Comparison of ENCODE assay signal across 8 cellular contexts in the genomic region with DNA sequence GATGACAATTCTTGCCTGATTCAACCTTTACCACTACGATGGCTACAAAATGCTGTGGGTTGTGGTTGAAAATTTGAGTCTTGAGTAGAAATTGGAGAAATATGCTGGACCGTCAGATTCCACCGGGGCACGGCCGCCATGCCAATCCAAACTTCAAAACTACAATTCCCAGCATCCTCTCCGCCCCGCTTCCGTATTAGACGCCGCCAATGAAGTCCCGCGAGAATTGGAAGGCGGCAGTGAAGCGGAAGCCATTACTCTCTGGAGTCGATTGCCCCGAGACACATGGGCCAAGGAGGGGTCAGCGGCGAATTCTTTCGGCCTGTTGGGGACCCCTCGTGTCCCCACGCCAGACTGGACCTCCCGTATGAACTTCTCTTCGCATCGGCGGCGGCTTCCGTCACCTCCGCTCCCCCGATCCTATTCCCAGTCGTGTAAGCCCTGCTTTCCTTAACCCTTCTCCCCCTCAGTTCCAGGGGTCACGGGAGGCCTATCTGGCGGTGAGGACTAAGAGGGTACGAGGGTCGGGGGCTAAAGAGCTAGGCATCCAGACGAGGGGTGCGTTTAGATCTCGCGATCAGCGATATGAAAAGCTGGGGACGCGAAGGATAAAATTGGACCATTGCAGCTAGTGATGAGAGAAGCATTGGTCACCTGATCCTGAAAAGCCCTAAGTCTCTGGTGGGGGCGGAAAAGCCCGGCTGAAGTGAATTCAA. TPM values are rescaled to one million over a fixed set of nuclear protein-coding genes. Genes with fewer than 3 reads are reported as not detected.
A peak's percentile ranks its signal among the peaks of the same experiment; 100 is the strongest.
DNase-seq lines count a peak whose midpoint lies in the region; ATAC-seq and TF ChIP-seq lines count a peak whose summit lies in the region.

A gene (plus strand): TSS at position 239 of the 716 bp plus-strand sequence. CDS start 15,620 bp downstream, outside the sequence.

- peak within 1 kb of the TSS; percentile 96 for H3K4me3 Mint-ChIP-seq in type B pancreatic cell

- H3K27me3 ChIP-seq in adrenal gland (no peaks in the 10 kb centered on the region), heart left ventricle (no peaks in the 10 kb centered on the region)

- H3K4me1 Mint-ChIP-seq in type B pancreatic cell (ENCODE audit: unreplicated experiment), result peaks cover 17% of the 10 kb centered on the region

- peak within 1 kb of the TSS; percentile 96 for H3K27ac Mint-ChIP-seq in type B pancreatic cell

- 0 to 1% (median 1%) methylated on average over 38 to 43 of the region's 43 CpGs for WGBS in adrenal gland, 4 donors
- WGBS in heart left ventricle, 4 donors, result 0 to 1% (median 0%) methylated on average over 33 to 43 of the region's 43 CpGs

- peak; percentile 89 for ATAC-seq in HG02763 (IDR thresholded peaks at IDR 0.05; ENCODE audit: unreplicated experiment)
- ATAC-seq in heart left ventricle, result peak; percentile 93 to 99 (median 98)

- intact Hi-C loops in adrenal gland (cut with DNase I), result loop anchor here in 1 of 2 donors (10.0 kb wide), 1 partner anchor 674 kb away; a partner anchor contains a TSS
- intact Hi-C loops in heart left ventricle (cut with DNase I), result loop anchor here in 2 of 10 donors (5.0 to 10.0 kb wide), 3 partner anchors 164 to 654 kb away; a partner anchor contains a TSS

- H3K36me3 ChIP-seq in adrenal gland (replicated peaks in 1 of 2) (no peaks in the 10 kb centered on the region), heart left ventricle (peaks cover 0 to 10% (median 0%) of the 10 kb centered on the region in 9 donors)

- peaks cover 6% of the 10 kb centered on the region for H3K9me3 Mint-ChIP-seq in type B pancreatic cell

- TF ChIP-seq CTCF in GM12864 (IDR thresholded peaks at IDR 0.05; ENCODE audit: low read depth, low read length, missing control alignments) (no peak), adrenal gland (IDR thresholded peaks at IDR 0.05) (no peak), heart left ventricle (IDR thresholded peaks at IDR 0.05) (peak in 1 of 12 donors; percentile 17), type B pancreatic cell (conservative IDR thresholded peaks at IDR 0.05) (no peak)

- H3K4me3 ChIP-seq in GM12864 (ENCODE audit: low read depth, low read length) (peak within 1 kb of the TSS; percentile 94), adrenal gland (peak within 1 kb of the TSS; percentile 25 to 100 (median 84)), heart left ventricle (peak within 1 kb of the TSS; percentile 62 to 96 (median 80))

- peaks cover 0 to 10% (median 0%) of the 10 kb centered on the region in 3 donors for H3K9me3 ChIP-seq in adrenal gland (replicated peaks in 1 of 3)
- peaks cover 0 to 15% (median 11%) of the 10 kb centered on the region in 12 donors for H3K9me3 ChIP-seq in heart left ventricle

- H3K4me1 ChIP-seq in adrenal gland (replicated peaks in 1 of 2) (peaks cover 0 to 22% of the 10 kb centered on the region in 2 donors), heart left ventricle (peaks cover 0 to 27% (median 15%) of the 10 kb centered on the region in 12 donors)

- H3K27me3 Mint-ChIP-seq in type B pancreatic cell, result peaks cover 6% of the 10 kb centered on the region

- peaks cover 25% of the 10 kb centered on the region for H3K36me3 Mint-ChIP-seq in type B pancreatic cell

- TF ChIP-seq POLR2A in adrenal gland (IDR thresholded peaks at IDR 0.05), result peak; percentile 10 to 68
- peak in 1 of 2 donors; percentile 70 for TF ChIP-seq POLR2A in heart left ventricle (IDR thresholded peaks at IDR 0.05)

- peak; percentile 89 for DNase-seq in GM12864 (ENCODE audit: low read depth)
- DNase-seq in NCI-H1436 (lab: John Stamatoyannopoulos, UW), result peak; percentile 94
- peak; percentile 87 for DNase-seq in T follicular helper cell (ENCODE audit: low read depth)
- DNase-seq in adrenal gland, result peak; percentile 92 to 98 (median 94)
- peak; percentile 92 to 96 (median 94) for DNase-seq in heart left ventricle
- DNase-seq in pons (ENCODE audit: low spot score), result peak; percentile 93
- peak; percentile 88 for DNase-seq in type B pancreatic cell (ENCODE audit: extremely low spot score, unreplicated experiment)

- H3K27ac ChIP-seq in adrenal gland, result peak within 1 kb of the TSS; percentile 71 to 92 (median 91)
- H3K27ac ChIP-seq in heart left ventricle, result peak within 1 kb of the TSS; percentile 54 to 94 (median 84)

RNA-seq across cellular contexts. Expression of the gene that starts here (rescaled TPM):
- total RNA-seq in adrenal gland (10 to 100 TPM; 18.3 to 32.9 (median 27.4) TPM), heart left ventricle (10 to 100 TPM in 7 of 9 donors, 1 to 10 TPM in 2; 8.4 to 21.6 (median 13.5) TPM), type B pancreatic cell (ENCODE audit: low replicate concordance) (40.3 and 40.5 TPM in 2 replicates)
- polyA plus RNA-seq in adrenal gland (10 to 100 TPM; 27.3 to 69.7 (median 46.0) TPM), heart left ventricle (10 to 100 TPM; 10.7 to 16.8 TPM)

Comparison
In these comparisons a context has a peak if more than half of its experiments do, and no peak if none do; other contexts are left out.
1. Peak in every context shown above with its lines: DNase-seq, ATAC-seq, H3K4me3 ChIP-seq and H3K27ac ChIP-seq.